Comparison of ENCODE assay signal across 8 cellular contexts in genomic region chr10:15369642-15370211, GRCh38. TPM values are rescaled to one million over a fixed set of nuclear protein-coding genes. Genes with fewer than 3 reads are reported as not detected.
DNase-seq lines count a peak whose midpoint lies in the region; ATAC-seq and TF ChIP-seq lines count a peak whose summit lies in the region.

No MANE protein-coding gene starts in this region.

- peak overlapping the region; percentile 99 for H3K4me3 ChIP-seq in right cardiac atrium (ENCODE audit: low read length)
- peak overlapping the region; percentile 69 for H3K4me3 ChIP-seq in retinal pigment epithelial cell (ENCODE audit: low read length)

- no peak overlapping the region for H3K27ac ChIP-seq in right cardiac atrium (ENCODE audit: low read length)

- no peak for ATAC-seq in activated naive CD4-positive, alpha-beta T cell treated with anti-CD3 and anti-CD28 coated beads, Interleukin-2, amount 50 U/mL, for 72 hours
- peak; percentile 13 to 36 for ATAC-seq in right cardiac atrium
- no peak for ATAC-seq in HG02588 (IDR thresholded peaks at IDR 0.05; ENCODE audit: unreplicated experiment)
- no peak for ATAC-seq in HG02981 (IDR thresholded peaks at IDR 0.05; ENCODE audit: unreplicated experiment)

- no peak for TF ChIP-seq CTCF in retinal pigment epithelial cell (conservative IDR thresholded peaks at IDR 0.05; ENCODE audit: low read depth, low read length)

- no peaks in the 10 kb centered on the region for H3K36me3 Mint-ChIP-seq in T-helper 2 cell treated with Interferon-gamma antibody and Interleukin-4, amounts not matched to agents 5 μg/mL and 100 μg/mL, for 36 hours (ENCODE audit: low read depth)
- H3K36me3 Mint-ChIP-seq in activated naive CD4-positive, alpha-beta T cell treated with anti-CD3 and anti-CD28 coated beads, Interleukin-2, amount 50 U/mL, for 72 hours = no peaks in the 10 kb centered on the region

- H3K4me1 ChIP-seq in right cardiac atrium (ENCODE audit: control insufficient read depth, insufficient read depth, low read length) = peaks cover under 1% of the 10 kb centered on the region

- H3K27me3 ChIP-seq in right cardiac atrium (ENCODE audit: control insufficient read depth, insufficient read depth) = no peaks in the 10 kb centered on the region

- DNase-seq in T-helper 2 cell treated with Interferon-gamma antibody and Interleukin-4, amounts not matched to agents 5 μg/mL and 100 μg/mL, for 36 hours (ENCODE audit: low spot score) = no peak
- no peak for DNase-seq in T-helper 2 cell
- DNase-seq in activated naive CD4-positive, alpha-beta T cell treated with anti-CD3 and anti-CD28 coated beads, Interleukin-2, amount 50 U/mL, for 72 hours (ENCODE audit: low spot score in 2 of 2) = no peak
- peak; percentile 33 to 73 (median 71) for DNase-seq in right cardiac atrium
- no peak for DNase-seq in retinal pigment epithelial cell (ENCODE audit: low read depth)
- no peak for DNase-seq in NCI-H524 (lab: John Stamatoyannopoulos, UW)

- peaks cover 1% of the 10 kb centered on the region for H3K4me1 Mint-ChIP-seq in T-helper 2 cell treated with Interferon-gamma antibody and Interleukin-4, amounts not matched to agents 5 μg/mL and 100 μg/mL, for 36 hours (ENCODE audit: low read depth)

- H3K4me3 Mint-ChIP-seq in T-helper 2 cell treated with Interferon-gamma antibody and Interleukin-4, amounts not matched to agents 5 μg/mL and 100 μg/mL, for 36 hours = peak overlapping the region; percentile 74

- 10% methylated on average over 23 of the region's 23 CpGs for WGBS in right cardiac atrium

- intact Hi-C loops in right cardiac atrium (cut with DNase I) = loop anchor here (2.0 to 5.0 kb wide), 4 partner anchors 107 to 159 kb away; no protein-coding TSS in a partner anchor

- H3K27ac Mint-ChIP-seq in T-helper 2 cell treated with Interferon-gamma antibody and Interleukin-4, amounts not matched to agents 5 μg/mL and 100 μg/mL, for 36 hours = peak overlapping the region; percentile 17
- peak overlapping the region; percentile 74 to 86 for H3K27ac Mint-ChIP-seq in activated naive CD4-positive, alpha-beta T cell treated with anti-CD3 and anti-CD28 coated beads, Interleukin-2, amount 50 U/mL, for 72 hours

- H3K9me3 Mint-ChIP-seq in T-helper 2 cell treated with Interferon-gamma antibody and Interleukin-4, amounts not matched to agents 5 μg/mL and 100 μg/mL, for 36 hours = no peaks in the 10 kb centered on the region
- peaks cover 0 to 2% of the 10 kb centered on the region in 2 donors for H3K9me3 Mint-ChIP-seq in activated naive CD4-positive, alpha-beta T cell treated with anti-CD3 and anti-CD28 coated beads, Interleukin-2, amount 50 U/mL, for 72 hours

- H3K27me3 Mint-ChIP-seq in T-helper 2 cell treated with Interferon-gamma antibody and Interleukin-4, amounts not matched to agents 5 μg/mL and 100 μg/mL, for 36 hours (ENCODE audit: low read depth) = peaks cover 70% of the 10 kb centered on the region

- H3K9me3 ChIP-seq in right cardiac atrium (ENCODE audit: control insufficient read depth, low read length) = no peaks in the 10 kb centered on the region

RNA-seq across cellular contexts. Expression of gene FAM171A1, which starts 1.4 kb away (rescaled TPM):
- total RNA-seq in activated naive CD4-positive, alpha-beta T cell treated with anti-CD3 and anti-CD28 coated beads, Interleukin-2, amount 50 U/mL, for 72 hours = 1 to 10 TPM; 3.7 to 4.9 TPM
- total RNA-seq in right cardiac atrium = 10 to 100 TPM; 13.1 to 15.0 (median 13.8) TPM
- 9.3 TPM for polyA plus RNA-seq in right cardiac atrium

Comparison
In these comparisons a context has a peak if more than half of its experiments do, and no peak if none do; other contexts are left out.
1. DNase-seq: peak in right cardiac atrium (3 of 3); none in T-helper 2 cell treated with Interferon-gamma antibody and Interleukin-4, amounts not matched to agents 5 μg/mL and 100 μg/mL, for 36 hours (single experiment), T-helper 2 cell (0 of 5), activated naive CD4-positive, alpha-beta T cell treated with anti-CD3 and anti-CD28 coated beads, Interleukin-2, amount 50 U/mL, for 72 hours (0 of 2), retinal pigment epithelial cell (single experiment) and NCI-H524 (0 of 2).
2. ATAC-seq: peak in right cardiac atrium (2 of 2); none in activated naive CD4-positive, alpha-beta T cell treated with anti-CD3 and anti-CD28 coated beads, Interleukin-2, amount 50 U/mL, for 72 hours (0 of 2), HG02588 (single experiment) and HG02981 (single experiment).